15 cellular contexts compared by ENCODE assay signal in the genomic region with DNA sequence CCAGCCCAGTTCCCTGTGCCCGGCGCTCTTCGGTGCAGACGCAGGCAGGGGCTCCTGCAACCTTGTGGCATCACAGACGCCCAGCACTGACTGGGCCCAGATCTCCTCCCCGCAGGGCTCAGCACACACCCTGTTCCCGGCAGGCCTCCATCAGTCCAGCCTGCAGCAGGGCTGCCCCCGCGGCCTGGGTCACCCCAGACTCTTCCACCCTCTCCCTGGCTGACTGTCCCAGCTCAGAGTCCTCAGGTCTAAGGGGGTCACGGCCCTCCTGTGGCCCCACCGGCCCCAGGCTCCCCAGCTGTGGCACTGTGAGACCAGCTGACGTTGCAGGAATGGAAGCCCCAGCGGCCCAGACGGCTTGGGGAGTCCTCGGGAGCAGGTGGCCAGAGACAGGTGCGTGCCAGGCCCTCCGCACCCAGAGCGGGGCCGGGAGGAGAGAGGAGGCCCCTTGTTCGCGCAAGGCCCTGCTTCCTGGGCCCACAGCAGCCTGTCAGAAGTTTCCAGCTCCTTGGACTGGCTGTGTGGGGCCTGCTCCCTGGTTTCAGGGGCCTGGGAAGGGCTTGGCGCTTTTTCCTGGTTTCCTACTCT. TPM values are rescaled to one million over a fixed set of nuclear protein-coding genes. Genes with fewer than 3 reads are reported as not detected.
"Had no signal": no experiment of that assay in that cellular context is flagged by ENCODE, and none has a peak within 500 bp of the region (broad histone marks: within the 10 kb centered on the region; RNA-seq: fewer than 3 reads in every experiment).

No MANE protein-coding gene starts in this region.

- H3K9me3 Mint-ChIP-seq: activated CD4-positive, alpha-beta T cell treated with anti-CD3 and anti-CD28 coated beads, Interleukin-2, amount 10 ng/mL, durations not matched to agents 7 days and 5 days; activated naive CD8-positive, alpha-beta T cell treated with anti-CD3 and anti-CD28 coated beads for 36 hours; stimulated activated naive CD8-positive, alpha-beta T cell treated with anti-CD3 and anti-CD28 coated beads, Interleukin-15, amount 100 ng/mL, for 72 hours; type B pancreatic cell had no signal

- H3K36me3 ChIP-seq: colonic mucosa had no signal

- H3K9me3 ChIP-seq: body of pancreas, colonic mucosa, lower lobe of right lung had no signal

- H3K27ac Mint-ChIP-seq: activated CD4-positive, alpha-beta T cell treated with anti-CD3 and anti-CD28 coated beads, Interleukin-2, amount 10 ng/mL, durations not matched to agents 7 days and 5 days; activated naive CD8-positive, alpha-beta T cell treated with anti-CD3 and anti-CD28 coated beads for 36 hours; type B pancreatic cell had no signal

- H3K4me3 Mint-ChIP-seq: activated CD4-positive, alpha-beta T cell treated with anti-CD3 and anti-CD28 coated beads, Interleukin-2, amount 10 ng/mL, durations not matched to agents 7 days and 5 days; activated naive CD8-positive, alpha-beta T cell treated with anti-CD3 and anti-CD28 coated beads for 36 hours; mesothelial cell of epicardium; stimulated activated naive CD8-positive, alpha-beta T cell treated with anti-CD3 and anti-CD28 coated beads, Interleukin-15, amount 100 ng/mL, for 72 hours; type B pancreatic cell had no signal

- H3K4me3 ChIP-seq: body of pancreas, colonic mucosa, gastroesophageal sphincter, lower lobe of right lung had no signal

- H3K27me3 Mint-ChIP-seq: activated CD4-positive, alpha-beta T cell treated with anti-CD3 and anti-CD28 coated beads, Interleukin-2, amount 10 ng/mL, durations not matched to agents 7 days and 5 days; activated naive CD8-positive, alpha-beta T cell treated with anti-CD3 and anti-CD28 coated beads for 36 hours; stimulated activated naive CD8-positive, alpha-beta T cell treated with anti-CD3 and anti-CD28 coated beads, Interleukin-15, amount 100 ng/mL, for 72 hours; type B pancreatic cell had no signal

- DNase-seq: activated CD4-positive, alpha-beta T cell treated with anti-CD3 and anti-CD28 coated beads, Interleukin-2, amount 10 ng/mL, durations not matched to agents 7 days and 5 days; activated naive CD8-positive, alpha-beta T cell treated with anti-CD3 and anti-CD28 coated beads for 36 hours; amygdala; body of pancreas; central memory CD4-positive, alpha-beta T cell; colonic mucosa; left colon; lower lobe of right lung; stimulated activated naive CD8-positive, alpha-beta T cell treated with anti-CD3 and anti-CD28 coated beads, Interleukin-15, amount 100 ng/mL, for 72 hours had no signal

- H3K27ac ChIP-seq: body of pancreas, colonic mucosa, gastroesophageal sphincter, lower lobe of right lung had no signal

RNA-seq across cellular contexts. Expression of a gene that starts 10.3 kb away (rescaled TPM):
- total RNA-seq: body of pancreas had no signal

RNA-seq across cellular contexts. Expression of a gene that starts 22.3 kb away (rescaled TPM):
- total RNA-seq: temporal lobe had no signal

RNA-seq across cellular contexts. Expression of a gene that starts 29.9 kb away (rescaled TPM):
- total RNA-seq: body of pancreas, osteocyte, pulmonary artery endothelial cell, temporal lobe had no signal
